ENCODE assay signal across 22 cellular contexts in the genomic region with DNA sequence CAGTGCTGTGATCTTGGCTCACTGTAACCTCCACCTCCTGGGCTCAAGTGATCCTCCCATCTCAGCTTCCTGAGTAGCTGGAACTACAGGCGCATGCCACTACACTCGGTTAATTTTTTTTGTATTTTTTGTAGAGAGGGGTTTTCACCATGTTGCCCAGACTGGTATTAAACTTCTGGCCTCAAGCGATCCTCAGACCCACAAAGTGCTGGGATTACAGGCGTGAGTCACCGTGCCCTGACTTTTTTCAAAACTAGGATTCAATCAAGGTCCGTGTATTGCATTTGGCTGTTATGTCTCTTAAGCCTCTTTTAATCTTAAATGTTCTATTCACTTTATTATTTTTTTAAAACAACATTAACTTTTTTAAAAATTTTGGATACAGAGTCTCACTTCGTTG. TPM values are rescaled to one million over a fixed set of nuclear protein-coding genes. Genes with fewer than 3 reads are reported as not detected.
DNase-seq lines count a peak whose midpoint lies in the region; ATAC-seq, FAIRE-seq and TF ChIP-seq lines count a peak whose summit lies in the region.
"Had no signal": no experiment of that assay in that cellular context is flagged by ENCODE, and none has a peak within 500 bp of the region (broad histone marks: within the 10 kb centered on the region; RNA-seq: fewer than 3 reads in every experiment).

No MANE protein-coding gene starts in this region.

- H3K4me3 Mint-ChIP-seq in Calu3 (ENCODE audit: low read depth, unreplicated experiment), result no peak overlapping the region
- H3K4me3 Mint-ChIP-seq: CD4-positive, alpha-beta memory T cell had no signal

- H3K36me3 ChIP-seq in stomach (no peaks in the 10 kb centered on the region), small intestine (ENCODE audit: control insufficient read depth in 2 of 2, insufficient read depth in 2 of 2, low read length in 2 of 2) (no peaks in the 10 kb centered on the region)
- H3K36me3 ChIP-seq: BLaER1, HAP-1 had no signal

- H3K27me3 ChIP-seq in stomach (peaks cover 0 to 11% (median 0%) of the 10 kb centered on the region in 3 donors), small intestine (ENCODE audit: control insufficient read depth in 2 of 2, insufficient read depth in 2 of 2, low read length in 2 of 2) (no peaks in the 10 kb centered on the region)
- H3K27me3 ChIP-seq: BLaER1 had no signal

- H3K27ac ChIP-seq in stomach (no peak overlapping the region), small intestine (ENCODE audit: low read depth in 1 of 2, low read length in 1 of 2) (no peak overlapping the region)
- H3K27ac ChIP-seq: 22Rv1, A549, BLaER1, GM23248 had no signal

- TF ChIP-seq EP300 in stomach (IDR thresholded peaks at IDR 0.05), result no peak

- no peaks in the 10 kb centered on the region for H3K4me1 ChIP-seq in stomach
- H3K4me1 ChIP-seq in small intestine (ENCODE audit: control insufficient read depth in 2 of 2, insufficient read depth in 1 of 2, low read depth in 1 of 2, low read length in 1 of 2), result no peaks in the 10 kb centered on the region
- H3K4me1 ChIP-seq: HAP-1 had no signal

- no peak for ATAC-seq in GM18858 (IDR thresholded peaks at IDR 0.05; ENCODE audit: unreplicated experiment)
- ATAC-seq: A549 had no signal

- 77 to 91% (median 88%) methylated on average over 7 of the region's 7 CpGs for WGBS in stomach, 5 donors
- 81 to 91% (median 90%) methylated on average over 7 of the region's 7 CpGs for WGBS in small intestine, 3 donors

- BruUV-seq in Calu3 (replicated peaks; lab: Mats Ljungman, UMichigan), result no TSS peak

- FAIRE-seq in small intestine (lab: Jason Lieb, UNC), result no peak
- FAIRE-seq: A549, G401.6, GM12891 had no signal

- no peak overlapping the region for H3K4me3 ChIP-seq in stomach
- H3K4me3 ChIP-seq in small intestine (ENCODE audit: low read depth in 1 of 2, low read length in 2 of 2), result no peak overlapping the region
- H3K4me3 ChIP-seq: A549, BLaER1, GM23248, HAP-1 had no signal

- intact Hi-C loops in stomach (cut with DNase I; ENCODE audit: low total_unique reads) (no loop called here), Calu3 (cut with micrococcal nuclease; ENCODE audit: unreplicated experiment) (no loop called here)

- peaks cover 11% of the 10 kb centered on the region for H3K27me3 Mint-ChIP-seq in Calu3 (ENCODE audit: unreplicated experiment)

- H3K9me3 Mint-ChIP-seq in Calu3 (ENCODE audit: low read depth, unreplicated experiment), result no peaks in the 10 kb centered on the region
- H3K9me3 Mint-ChIP-seq: CD14-positive monocyte had no signal

- no peak overlapping the region for H3K27ac Mint-ChIP-seq in Calu3 (ENCODE audit: unreplicated experiment)
- H3K27ac Mint-ChIP-seq: CD14-positive monocyte had no signal

- H3K9me3 ChIP-seq in stomach (no peaks in the 10 kb centered on the region), small intestine (ENCODE audit: control insufficient read depth, low read depth) (no peaks in the 10 kb centered on the region)
- H3K9me3 ChIP-seq: A549, BLaER1, HAP-1 had no signal

- H3K4me1 Mint-ChIP-seq in Calu3 (ENCODE audit: low read depth, unreplicated experiment), result peaks cover 14% of the 10 kb centered on the region

- DNase-seq in activated effector memory CD4-positive, alpha-beta T cell treated with anti-CD3 and anti-CD28 coated beads, Interleukin-2, amount 50 U/mL, for 16 hours, result peak; percentile 2
- no peak for DNase-seq in activated effector memory CD4-positive, alpha-beta T cell treated with Interleukin-2 at 50 U/mL for 16 hours
- DNase-seq in RPMI7951 (ENCODE audit: low read depth) (peak; percentile 71), islet precursor cell (peak; percentile 17), stomach (peak; percentile 10), small intestine (no peak), Calu3 (no peak)
- DNase-seq: CD4-positive, alpha-beta memory T cell; DMS 273 treated with DMSO at 0.1 percent for 48 hours; DMS53; DND-41; GM23248 had no signal

- H3K36me3 Mint-ChIP-seq in Calu3 (ENCODE audit: insufficient read depth, unreplicated experiment), result peaks cover 4% of the 10 kb centered on the region
- H3K36me3 Mint-ChIP-seq: CD14-positive monocyte; CD4-positive, alpha-beta memory T cell had no signal

- TF ChIP-seq POLR2A in stomach (IDR thresholded peaks at IDR 0.05), result no peak

- TF ChIP-seq CTCF in stomach (IDR thresholded peaks at IDR 0.05) (no peak), Calu3 (IDR thresholded peaks at IDR 0.05; ENCODE audit: unreplicated experiment) (no peak)

- CTCF ChIA-PET in Calu3 (lab: Charles Lee), result no interaction called here

RNA-seq across cellular contexts. Expression of a gene that starts 4.3 kb away (rescaled TPM):
- not detected in 2 replicates for total RNA-seq in RPMI7951 (2014; rRNA removed; shearing (Covaris generic))
- under 1 TPM in 1 of 5 donors, not detected in 4; 0.37 TPM for total RNA-seq in stomach
- under 1 TPM; 0.12 to 0.45 (median 0.15) TPM for polyA plus RNA-seq in stomach
- under 1 TPM in 1 of 3 donors, not detected in 2; 0.16 TPM for polyA plus RNA-seq in small intestine
- 2.6 and 4.5 TPM in 2 replicates for total RNA-seq in Calu3 (2022)
- total RNA-seq: GM23248, H4, HT-29 had no signal
- polyA plus RNA-seq: A549; CD4-positive, alpha-beta memory T cell had no signal

RNA-seq across cellular contexts. Expression of a gene that starts 18.0 kb away (rescaled TPM):
- 0.36 and 1.3 TPM in 2 replicates for total RNA-seq in RPMI7951 (2014; rRNA removed; shearing (Covaris generic))
- total RNA-seq in stomach (10 to 100 TPM in 1 of 5 donors, 1 to 10 TPM in 2, not detected in 2; 1.3 to 43.8 (median 7.1) TPM), Calu3 (2022) (17.6 and 41.4 TPM in 2 replicates)
- polyA plus RNA-seq in stomach (10 to 100 TPM in 1 of 3 donors, 1 to 10 TPM in 2; 3.2 to 11.5 (median 6.4) TPM), small intestine (10 to 100 TPM in 1 of 3 donors, under 1 TPM in 2; 0.67 to 18.6 (median 0.81) TPM)
- total RNA-seq: CD4-positive, alpha-beta memory T cell; GM23248 had no signal
- polyA plus RNA-seq: CD14-positive monocyte; CD4-positive, alpha-beta memory T cell; GM23248 had no signal

RNA-seq across cellular contexts. Expression of a gene that starts 50.3 kb away (rescaled TPM):
- total RNA-seq in RPMI7951 (2014; rRNA removed; shearing (Covaris generic)), result not detected in 2 replicates
- not detected for total RNA-seq in stomach
- polyA plus RNA-seq in stomach, result 1 to 10 TPM in 1 of 3 donors, not detected in 2; 3.9 TPM
- under 1 TPM in 1 of 3 donors, not detected in 2; 0.45 TPM for polyA plus RNA-seq in small intestine
- total RNA-seq in Calu3 (2022), result not detected in 2 replicates
- total RNA-seq: CD4-positive, alpha-beta memory T cell; GM23248; H4; HT-29 had no signal
- polyA plus RNA-seq: A549; CD14-positive monocyte; CD4-positive, alpha-beta memory T cell; GM23248 had no signal

Comparison
In these comparisons a context has a peak if more than half of its experiments do, and no peak if none do; other contexts are left out.
1. DNase-seq: peak in activated effector memory CD4-positive, alpha-beta T cell treated with anti-CD3 and anti-CD28 coated beads, Interleukin-2, amount 50 U/mL, for 16 hours (single experiment), RPMI7951 (single experiment), islet precursor cell (single experiment) and stomach (single experiment); none in activated effector memory CD4-positive, alpha-beta T cell treated with Interleukin-2 at 50 U/mL for 16 hours (single experiment), small intestine (single experiment) and Calu3 (single experiment).